ENCODE assay signal across 1 cellular context in the genomic region with DNA sequence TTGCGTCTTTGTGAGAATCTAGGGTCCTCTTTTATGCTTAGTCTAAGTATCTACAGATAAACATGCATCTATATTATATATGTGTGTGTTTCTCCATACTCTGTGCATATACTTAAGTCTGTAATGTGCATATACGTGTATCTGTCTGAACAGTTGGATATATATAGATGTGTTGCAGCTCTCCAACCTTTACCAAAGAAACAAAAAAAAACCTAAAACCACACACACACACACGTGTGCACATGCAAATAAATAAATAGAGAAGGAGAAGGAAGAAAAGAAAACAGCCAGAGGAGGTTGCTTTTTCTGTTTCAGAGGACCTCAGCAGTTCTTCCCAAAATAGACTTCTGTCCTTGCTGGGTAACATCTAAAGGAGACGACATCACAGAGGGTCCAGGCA.
TF ChIP-seq lines count a peak whose summit lies in the region.

No MANE protein-coding gene starts in this region.

TF ChIP-seq in IMR-90, 13 proteins besides CTCF, POLR2A, EP300 and RAD21 (continued from another document):
- TF ChIP-seq RCOR1 (IDR thresholded peaks at IDR 0.05; ENCODE audit: insufficient replicate concordance, low read length) (no peak), MAZ (IDR thresholded peaks at IDR 0.05; ENCODE audit: borderline replicate concordance, low read depth, low read length) (no peak), RFX5 (IDR thresholded peaks at IDR 0.05; ENCODE audit: low read depth, low read length) (no peak), CEBPB (IDR thresholded peaks at IDR 0.05; ENCODE audit: low read depth, low read length) (no peak)
